ENCODE assay signal across 7 cellular contexts in the genomic region with DNA sequence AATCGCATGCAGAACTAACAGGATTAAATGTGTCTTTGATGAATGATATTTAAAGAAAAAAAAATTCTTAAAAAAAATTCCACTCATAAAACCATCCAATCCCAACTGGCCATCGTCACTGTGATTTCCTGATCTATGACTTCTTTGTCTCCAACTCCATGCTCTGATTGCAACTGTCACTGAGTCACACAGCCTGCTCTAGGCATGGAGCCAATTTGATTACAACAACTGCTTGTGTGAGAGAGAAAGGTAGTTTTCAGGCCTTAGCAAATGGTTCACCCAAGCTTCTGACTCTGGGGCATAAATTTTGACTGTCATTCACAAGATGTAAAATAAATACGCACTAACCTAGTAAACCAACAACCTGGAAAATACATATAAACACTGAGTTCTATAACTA. TPM values are rescaled to one million over a fixed set of nuclear protein-coding genes. Genes with fewer than 3 reads are reported as not detected.
DNase-seq lines count a peak whose midpoint lies in the region; ATAC-seq and TF ChIP-seq lines count a peak whose summit lies in the region.

No MANE protein-coding gene starts in this region.

- no peaks in the 10 kb centered on the region for H3K9me3 ChIP-seq in right atrium auricular region

- H3K36me3 Mint-ChIP-seq in activated CD4-positive, alpha-beta T cell treated with anti-CD3 and anti-CD28 coated beads, Interleukin-2, amount 10 ng/mL, durations not matched to agents 7 days and 5 days (ENCODE audit: low read depth) = no peaks in the 10 kb centered on the region

- H3K27ac ChIP-seq in angular gyrus (ENCODE audit: low read depth, low read length) (peak overlapping the region; percentile 44), right atrium auricular region (no peak overlapping the region), substantia nigra (ENCODE audit: low read depth, low read length, poor library complexity, severe bottlenecking) (peak overlapping the region; percentile 88)

- no peak for TF ChIP-seq CTCF in right atrium auricular region (IDR thresholded peaks at IDR 0.05)

- H3K4me1 Mint-ChIP-seq in activated CD4-positive, alpha-beta T cell treated with anti-CD3 and anti-CD28 coated beads, Interleukin-2, amount 10 ng/mL, durations not matched to agents 7 days and 5 days = no peaks in the 10 kb centered on the region

- no peaks in the 10 kb centered on the region for H3K9me3 Mint-ChIP-seq in activated CD4-positive, alpha-beta T cell treated with anti-CD3 and anti-CD28 coated beads, Interleukin-2, amount 10 ng/mL, durations not matched to agents 7 days and 5 days

- no peak overlapping the region for H3K4me3 Mint-ChIP-seq in activated CD4-positive, alpha-beta T cell treated with anti-CD3 and anti-CD28 coated beads, Interleukin-2, amount 10 ng/mL, durations not matched to agents 7 days and 5 days

- no peak for ATAC-seq in HG02588 (IDR thresholded peaks at IDR 0.05; ENCODE audit: unreplicated experiment)
- no peak for ATAC-seq in GM19395 (IDR thresholded peaks at IDR 0.05; ENCODE audit: unreplicated experiment)

- H3K36me3 ChIP-seq in right atrium auricular region = no peaks in the 10 kb centered on the region

- CTCF ChIA-PET in activated CD4-positive, alpha-beta T cell treated with anti-CD3 and anti-CD28 coated beads, Interleukin-2, amount 10 ng/mL, durations not matched to agents 7 days and 5 days (lab: Charles Lee) = no interaction called here

- H3K27ac Mint-ChIP-seq in activated CD4-positive, alpha-beta T cell treated with anti-CD3 and anti-CD28 coated beads, Interleukin-2, amount 10 ng/mL, durations not matched to agents 7 days and 5 days = no peak overlapping the region

- no peak overlapping the region for H3K4me3 ChIP-seq in right atrium auricular region

- DNase-seq in HT-29 (ENCODE audit: low spot score) (peak; percentile 93), right atrium auricular region (ENCODE audit: low spot score) (peak; percentile 80), substantia nigra (lab: John Stamatoyannopoulos, UW) (peak in 41 of 49 donors; percentile 4 to 92 (median 56))
- DNase-seq in activated CD4-positive, alpha-beta T cell treated with anti-CD3 and anti-CD28 coated beads, Interleukin-2, amount 10 ng/mL, durations not matched to agents 7 days and 5 days = no peak

- peaks cover 9% of the 10 kb centered on the region for H3K27me3 Mint-ChIP-seq in activated CD4-positive, alpha-beta T cell treated with anti-CD3 and anti-CD28 coated beads, Interleukin-2, amount 10 ng/mL, durations not matched to agents 7 days and 5 days

- H3K4me1 ChIP-seq in right atrium auricular region = peaks cover 0 to 5% of the 10 kb centered on the region in 2 donors

- H3K27me3 ChIP-seq in right atrium auricular region = no peaks in the 10 kb centered on the region

- POLR2A ChIA-PET in activated CD4-positive, alpha-beta T cell treated with anti-CD3 and anti-CD28 coated beads, Interleukin-2, amount 10 ng/mL, durations not matched to agents 7 days and 5 days (lab: Charles Lee) = no interaction called here

RNA-seq across cellular contexts. Expression of a gene that starts 25.8 kb away (rescaled TPM):
- total RNA-seq in HT-29 (2014; rRNA removed; shearing (Covaris generic)) = 36.0 and 37.1 TPM in 2 replicates
- total RNA-seq in right atrium auricular region = 10 to 100 TPM in 1 of 2 donors, 1 to 10 TPM in 1; 9.4 to 10.9 TPM
- under 1 TPM; 0.15 to 0.29 TPM for total RNA-seq in activated CD4-positive, alpha-beta T cell treated with anti-CD3 and anti-CD28 coated beads, Interleukin-2, amount 10 ng/mL, durations not matched to agents 7 days and 5 days

Comparison
In these comparisons a context has a peak if more than half of its experiments do, and no peak if none do; other contexts are left out.
1. H3K27ac ChIP-seq: peak in angular gyrus (single experiment) and substantia nigra (single experiment); none in right atrium auricular region (0 of 2).
2. RNA of a gene that starts 25.8 kb away (total RNA-seq): 36.0 to 37.1 TPM in HT-29 and 9.4 to 10.9 TPM in right atrium auricular region; 0.15 to 0.29 TPM in activated CD4-positive, alpha-beta T cell treated with anti-CD3 and anti-CD28 coated beads, Interleukin-2, amount 10 ng/mL, durations not matched to agents 7 days and 5 days; every median in the first group is over 4 times any median in the second.